Comparison of ENCODE assay signal across 15 cellular contexts in the genomic region with DNA sequence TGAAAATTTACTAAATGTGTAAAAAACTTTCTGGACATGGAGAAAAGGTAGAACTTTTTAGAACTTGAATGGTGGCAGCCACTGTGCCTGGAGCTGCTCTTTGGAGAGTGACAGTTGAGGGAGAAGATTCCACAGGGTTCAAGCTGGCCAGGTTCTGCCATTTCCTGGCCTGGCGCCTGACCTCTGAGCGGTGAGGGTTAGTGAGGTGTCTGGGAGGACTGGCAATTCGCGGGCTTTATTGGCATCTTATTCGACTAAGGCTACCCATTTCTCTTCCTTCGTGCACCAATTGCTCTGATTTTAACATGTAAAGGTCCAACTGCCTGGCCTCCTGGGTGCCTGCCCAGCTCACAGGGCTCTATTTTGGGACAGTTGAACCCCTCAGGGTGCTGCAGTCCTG. TPM values are rescaled to one million over a fixed set of nuclear protein-coding genes. Genes with fewer than 3 reads are reported as not detected.
DNase-seq lines count a peak whose midpoint lies in the region; ATAC-seq, FAIRE-seq and TF ChIP-seq lines count a peak whose summit lies in the region.
"Had no signal": no experiment of that assay in that cellular context is flagged by ENCODE, and none has a peak within 500 bp of the region (broad histone marks: within the 10 kb centered on the region; RNA-seq: fewer than 3 reads in every experiment).

No MANE protein-coding gene starts in this region.

- H3K9me3 Mint-ChIP-seq in nephron progenitor cell, result no peaks in the 10 kb centered on the region
- H3K9me3 Mint-ChIP-seq: stimulated activated naive CD8-positive, alpha-beta T cell treated with anti-CD3 and anti-CD28 coated beads, Interleukin-15, Interleukin-2, amounts not matched to agents 100 ng/mL and 50 ng/mL, for 24 hours had no signal

- dilution Hi-C loops in endothelial cell of umbilical vein (cut with MboI; ENCODE audit: extremely low pct_ligation_motif_present, low sequenced_read_pairs), result no loop called here

- TF ChIP-seq CTCF in right atrium auricular region (IDR thresholded peaks at IDR 0.05) (no peak), endothelial cell of umbilical vein (IDR thresholded peaks at IDR 0.05; ENCODE audit: extremely low read depth in 1 of 2, insufficient read depth in 1 of 2, low read depth in 1 of 2, low read length in 2 of 2) (no peak), nephron progenitor cell (IDR thresholded peaks at IDR 0.05) (no peak)

- peaks cover 7% of the 10 kb centered on the region for H3K36me3 Mint-ChIP-seq in nephron progenitor cell (ENCODE audit: low read depth)

- peak overlapping the region; percentile 97 for H3K4me3 Mint-ChIP-seq in nephron progenitor cell
- H3K4me3 Mint-ChIP-seq: stimulated activated naive CD8-positive, alpha-beta T cell treated with anti-CD3 and anti-CD28 coated beads, Interleukin-15, Interleukin-2, amounts not matched to agents 100 ng/mL and 50 ng/mL, for 24 hours had no signal

- FAIRE-seq in endothelial cell of umbilical vein (lab: Jason Lieb, UNC), result no peak
- FAIRE-seq in RCC 7860 (lab: Jason Lieb, UNC), result no peak
- FAIRE-seq: endometrium had no signal

- H3K9me3 ChIP-seq in right cardiac atrium (ENCODE audit: control insufficient read depth, low read length), result no peaks in the 10 kb centered on the region
- no peaks in the 10 kb centered on the region for H3K9me3 ChIP-seq in right atrium auricular region
- no peaks in the 10 kb centered on the region for H3K9me3 ChIP-seq in endothelial cell of umbilical vein (replicated peaks; ENCODE audit: control insufficient read depth, insufficient read depth, low read length)
- H3K9me3 ChIP-seq: adrenal gland had no signal

- H3K4me1 Mint-ChIP-seq in nephron progenitor cell, result peaks cover 94% of the 10 kb centered on the region

- intact Hi-C loops in right cardiac atrium (cut with DNase I) (loop anchor here in 3 of 4 donors (10.0 kb wide), 2 partner anchors 180 to 190 kb away; no protein-coding TSS in a partner anchor), endothelial cell of umbilical vein (cut with micrococcal nuclease) (loop anchor here (10.0 kb wide), 1 partner anchor 480 kb away; no protein-coding TSS in a partner anchor)

- no TSS peak for BruUV-seq in endothelial cell of umbilical vein (replicated peaks; lab: Mats Ljungman, UMichigan)

- H3K79me2 ChIP-seq in endothelial cell of umbilical vein (ENCODE audit: control insufficient read depth, insufficient read depth, low read length), result peaks cover 56% of the 10 kb centered on the region

- H3K4me3 ChIP-seq in right cardiac atrium (ENCODE audit: low read length) (peak overlapping the region; percentile 69), right atrium auricular region (peak overlapping the region in 1 of 2 donors; percentile 62), endothelial cell of umbilical vein (replicated peaks in 1 of 3; ENCODE audit: insufficient read depth in 1 of 3, low read depth in 1 of 3, low read length in 3 of 3) (peak overlapping the region; percentile 13 to 89 (median 49))

- peak overlapping the region; percentile 5 for H3K9ac ChIP-seq in endothelial cell of umbilical vein (replicated peaks; ENCODE audit: extremely low read depth, insufficient read depth, low read length)

- peak overlapping the region; percentile 69 for H3K27ac Mint-ChIP-seq in nephron progenitor cell
- H3K27ac Mint-ChIP-seq: stimulated activated naive CD8-positive, alpha-beta T cell treated with anti-CD3 and anti-CD28 coated beads, Interleukin-15, Interleukin-2, amounts not matched to agents 100 ng/mL and 50 ng/mL, for 24 hours had no signal

- POLR2A ChIA-PET in endothelial cell of umbilical vein (lab: Charles Lee), result interaction anchor here (0.5 to 5.6 kb wide), 3 partner anchors 28 to 122 kb away, joined by 3 to 34 read pairs (median 5); no protein-coding TSS in a partner anchor

- H3K36me3 ChIP-seq in right atrium auricular region (no peaks in the 10 kb centered on the region), endothelial cell of umbilical vein (ENCODE audit: control insufficient read depth in 2 of 2, extremely low read depth in 1 of 2, insufficient read depth in 2 of 2, low read length in 2 of 2) (peaks cover 8 to 12% of the 10 kb centered on the region in 2 experiments)
- H3K36me3 ChIP-seq: adrenal gland had no signal

- no peak for ATAC-seq in right cardiac atrium
- ATAC-seq in HG03280 (IDR thresholded peaks at IDR 0.05; ENCODE audit: unreplicated experiment), result no peak

- H4K20me1 ChIP-seq in endothelial cell of umbilical vein (replicated peaks; ENCODE audit: control insufficient read depth, extremely low read depth, insufficient read depth, low read length), result no peaks in the 10 kb centered on the region

- peaks cover 5% of the 10 kb centered on the region for H3K27me3 Mint-ChIP-seq in nephron progenitor cell (ENCODE audit: low read depth, poor library complexity)

- CTCF ChIA-PET in endothelial cell of umbilical vein (lab: Charles Lee), result interaction anchor here (23.6 kb wide), 1 partner anchor 83 kb away, joined by 1187 read pairs; no protein-coding TSS in a partner anchor

- H3K27me3 ChIP-seq in right cardiac atrium (ENCODE audit: control insufficient read depth, insufficient read depth), result no peaks in the 10 kb centered on the region
- H3K27me3 ChIP-seq in right atrium auricular region, result no peaks in the 10 kb centered on the region
- no peaks in the 10 kb centered on the region for H3K27me3 ChIP-seq in endothelial cell of umbilical vein (ENCODE audit: control insufficient read depth in 2 of 2, insufficient read depth in 2 of 2, low read length in 2 of 2)
- H3K27me3 ChIP-seq: adrenal gland had no signal

- H3K27ac ChIP-seq in right cardiac atrium (ENCODE audit: low read length), result no peak overlapping the region
- peak overlapping the region in 1 of 2 donors; percentile 83 for H3K27ac ChIP-seq in right atrium auricular region
- H3K27ac ChIP-seq in endothelial cell of umbilical vein (ENCODE audit: insufficient read depth, low read depth, low read length), result no peak overlapping the region
- H3K27ac ChIP-seq: RWPE1 had no signal

- H2AFZ ChIP-seq in endothelial cell of umbilical vein (ENCODE audit: low read depth, low read length), result no peak overlapping the region

- 49% methylated on average over 6 of the region's 6 CpGs for WGBS in right cardiac atrium

- DNase-seq in right cardiac atrium (no peak), right atrium auricular region (ENCODE audit: low spot score) (no peak), endothelial cell of umbilical vein (ENCODE audit: low read depth, low spot score) (no peak), nephron progenitor cell (no peak), RCC 7860 (ENCODE audit: low spot score) (no peak), NCI-H1092 (lab: John Stamatoyannopoulos, UW) (no peak)
- DNase-seq in stimulated activated CD4-positive, alpha-beta T cell treated with anti-CD3 and anti-CD28 coated beads, Interleukin-2, amount 100 ng/mL, for 48 hours, result no peak
- DNase-seq: activated CD8-positive, alpha-beta memory T cell treated with anti-CD3 and anti-CD28 coated beads, Interleukin-2, amount 50 U/mL, for 4 hours; adrenal gland; DND-41; stimulated activated CD4-positive, alpha-beta T cell treated with anti-CD3 and anti-CD28 coated beads, Interleukin-4, amount 100 ng/mL, for 1 hour had no signal

- TF ChIP-seq POLR2A in endothelial cell of umbilical vein (IDR thresholded peaks at IDR 0.05; ENCODE audit: low read depth, low read length), result no peak

- H3K4me1 ChIP-seq in right cardiac atrium (ENCODE audit: control insufficient read depth, insufficient read depth, low read length), result peaks cover 4% of the 10 kb centered on the region
- peaks cover 0 to 90% of the 10 kb centered on the region in 2 donors for H3K4me1 ChIP-seq in right atrium auricular region
- peaks cover 74% of the 10 kb centered on the region for H3K4me1 ChIP-seq in endothelial cell of umbilical vein (ENCODE audit: control insufficient read depth, extremely low read depth, insufficient read depth, low read length)

- H3K4me2 ChIP-seq in endothelial cell of umbilical vein (ENCODE audit: insufficient read depth, low read length), result peak overlapping the region; percentile 77

- H3K9me1 ChIP-seq in endothelial cell of umbilical vein (replicated peaks; ENCODE audit: control insufficient read depth, extremely low read depth, insufficient read depth, low read length), result no peaks in the 10 kb centered on the region

TF ChIP-seq in endothelial cell of umbilical vein, 7 proteins besides CTCF, POLR2A, EP300 and RAD21 (continues in another document):
- TF ChIP-seq POLR2AphosphoS5 (IDR thresholded peaks at IDR 0.05; ENCODE audit: insufficient read depth, low read depth, low read length) (no peak), EZH2 (IDR thresholded peaks at IDR 0.05; ENCODE audit: borderline replicate concordance, low read depth, low read length, severe bottlenecking) (no peak), JUN (IDR thresholded peaks at IDR 0.05; ENCODE audit: borderline replicate concordance, insufficient read depth, insufficient read length, low read depth) (no peak), GATA2 (IDR thresholded peaks at IDR 0.05; ENCODE audit: insufficient read depth, insufficient read length, low read depth, low read length) (no peak)

RNA-seq across cellular contexts. Expression of a gene that starts 2.4 kb away (rescaled TPM):
- total RNA-seq in right cardiac atrium, result 1 to 10 TPM; 2.9 to 6.0 (median 3.4) TPM
- polyA plus RNA-seq in right cardiac atrium, result 8.4 TPM
- 1 to 10 TPM; 4.3 to 4.4 TPM for total RNA-seq in right atrium auricular region
- 13.4 and 14.5 TPM in 2 replicates for total RNA-seq in endothelial cell of umbilical vein
- polyA plus RNA-seq in endothelial cell of umbilical vein, result 10.8 and 11.5 TPM in 2 replicates
- 7.7 and 9.9 TPM in 2 replicates for polyA plus RNA-seq in endothelial cell of umbilical vein (2011; cell fraction: cytosol; rRNA removed)
- 12.2 and 20.4 TPM in 2 replicates for polyA plus RNA-seq in endothelial cell of umbilical vein (2011; cell fraction: nucleus; rRNA removed)
- polyA plus RNA-seq in endothelial cell of umbilical vein (2012), result 18.2 and 24.7 TPM in 2 replicates
- 3.4 and 6.5 TPM in 2 replicates for polyA minus RNA-seq in endothelial cell of umbilical vein
- polyA minus RNA-seq in endothelial cell of umbilical vein (2011; cell fraction: cytosol; rRNA and poly(A)+ RNA removed), result 7.0 TPM
- 8.3 and 18.7 TPM in 2 replicates for polyA minus RNA-seq in endothelial cell of umbilical vein (2011; cell fraction: nucleus; rRNA and poly(A)+ RNA removed)

RNA-seq across cellular contexts. Expression of a gene that starts 49.0 kb away (rescaled TPM):
- total RNA-seq in right cardiac atrium, result 10 to 100 TPM; 44.0 to 50.0 (median 47.1) TPM
- polyA plus RNA-seq in right cardiac atrium, result 42.8 TPM
- 100 to 1,000 TPM in 1 of 2 donors, 10 to 100 TPM in 1; 40.2 to 117 TPM for total RNA-seq in right atrium auricular region
- total RNA-seq in endothelial cell of umbilical vein, result 41.6 and 45.8 TPM in 2 replicates
- 54.6 and 81.7 TPM in 2 replicates for polyA plus RNA-seq in endothelial cell of umbilical vein
- 64.5 and 65.3 TPM in 2 replicates for polyA plus RNA-seq in endothelial cell of umbilical vein (2011; cell fraction: cytosol; rRNA removed)
- polyA plus RNA-seq in endothelial cell of umbilical vein (2011; cell fraction: nucleus; rRNA removed), result 40.6 and 46.7 TPM in 2 replicates
- polyA plus RNA-seq in endothelial cell of umbilical vein (2012), result 40.9 and 47.7 TPM in 2 replicates
- 31.3 and 52.3 TPM in 2 replicates for polyA minus RNA-seq in endothelial cell of umbilical vein
- 47.8 TPM for polyA minus RNA-seq in endothelial cell of umbilical vein (2011; cell fraction: cytosol; rRNA and poly(A)+ RNA removed)
- polyA minus RNA-seq in endothelial cell of umbilical vein (2011; cell fraction: nucleus; rRNA and poly(A)+ RNA removed), result 17.7 and 29.7 TPM in 2 replicates
